In the genomic region with DNA sequence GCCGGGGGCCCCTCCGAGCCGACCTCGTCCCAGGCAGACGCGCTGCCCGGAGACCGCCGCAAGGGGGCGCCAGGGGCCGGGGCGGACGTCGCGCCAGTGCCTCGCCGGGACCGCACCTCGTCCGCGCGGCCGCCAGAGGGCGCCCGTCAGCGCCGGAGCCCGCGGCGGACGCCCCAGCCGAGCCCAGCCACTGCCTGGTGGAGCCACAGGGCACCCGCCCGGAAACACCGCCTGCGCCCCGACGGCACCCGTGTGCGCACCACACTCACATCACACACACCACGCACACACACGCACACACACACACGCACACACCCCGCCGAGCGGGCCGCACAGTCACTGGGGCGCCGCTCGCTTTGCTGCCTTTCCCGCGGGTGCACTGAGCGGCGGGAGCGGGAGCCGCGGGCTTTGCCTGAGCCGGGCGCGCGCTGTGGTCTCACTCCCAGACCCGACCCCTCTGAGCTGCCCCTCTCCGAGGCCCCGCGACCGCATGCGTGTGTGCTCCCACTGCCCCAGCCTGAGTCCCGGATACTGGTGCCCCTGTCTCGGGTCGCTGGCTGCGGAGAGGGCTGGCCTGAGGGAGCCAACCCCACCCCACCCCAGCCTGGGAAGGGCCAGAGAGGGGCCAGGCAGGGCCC, we compare ENCODE assay signal across 8 cellular contexts.
DNase-seq lines count a peak whose midpoint lies in the region; ATAC-seq lines count a peak whose summit lies in the region.

No MANE protein-coding gene starts in this region.

- H3K4me1 Mint-ChIP-seq in activated naive CD8-positive, alpha-beta T cell treated with anti-CD3 and anti-CD28 coated beads, Interleukin-2, amount 10 ng/mL, durations not matched to agents 7 days and 5 days = peaks cover 5% of the 10 kb centered on the region

- no peaks in the 10 kb centered on the region for H3K36me3 Mint-ChIP-seq in activated naive CD8-positive, alpha-beta T cell treated with anti-CD3 and anti-CD28 coated beads, Interleukin-2, amount 10 ng/mL, durations not matched to agents 7 days and 5 days

- no peaks in the 10 kb centered on the region for H3K9me3 Mint-ChIP-seq in activated naive CD8-positive, alpha-beta T cell treated with anti-CD3 and anti-CD28 coated beads, Interleukin-2, amount 10 ng/mL, durations not matched to agents 7 days and 5 days

- H3K27me3 Mint-ChIP-seq in activated naive CD8-positive, alpha-beta T cell treated with anti-CD3 and anti-CD28 coated beads, Interleukin-2, amount 10 ng/mL, durations not matched to agents 7 days and 5 days = peaks cover 27% of the 10 kb centered on the region

- ATAC-seq in GM18909 (IDR thresholded peaks at IDR 0.05; ENCODE audit: poor library complexity, unreplicated experiment) = peak; percentile 95
- ATAC-seq in HG03103 (IDR thresholded peaks at IDR 0.05; ENCODE audit: low read depth, unreplicated experiment) = peak; percentile 91
- peak; percentile 99 for ATAC-seq in activated naive CD8-positive, alpha-beta T cell treated with anti-CD3 and anti-CD28 coated beads, Interleukin-2, amount 10 ng/mL, durations not matched to agents 7 days and 5 days (ENCODE audit: low read depth)

- peak overlapping the region; percentile 60 for H3K4me3 Mint-ChIP-seq in activated naive CD8-positive, alpha-beta T cell treated with anti-CD3 and anti-CD28 coated beads, Interleukin-2, amount 10 ng/mL, durations not matched to agents 7 days and 5 days

- POLR2A ChIA-PET in activated naive CD8-positive, alpha-beta T cell treated with anti-CD3 and anti-CD28 coated beads, Interleukin-2, amount 10 ng/mL, durations not matched to agents 7 days and 5 days (lab: Charles Lee) = no interaction called here

- H3K27ac Mint-ChIP-seq in activated naive CD8-positive, alpha-beta T cell treated with anti-CD3 and anti-CD28 coated beads, Interleukin-2, amount 10 ng/mL, durations not matched to agents 7 days and 5 days = no peak overlapping the region

- DNase-seq in Ammon's horn (ENCODE audit: low spot score) = peak; percentile 62
- DNase-seq in NOMO-1 treated with dmso at 0.1 percent for 144 hours (lab: John Stamatoyannopoulos, UW; ENCODE audit: unreplicated experiment) = peak; percentile 11
- peak; percentile 89 for DNase-seq in activated naive CD8-positive, alpha-beta T cell treated with anti-CD3 and anti-CD28 coated beads, Interleukin-2, amount 10 ng/mL, durations not matched to agents 7 days and 5 days
- DNase-seq in hepatic stellate cell (ENCODE audit: low spot score) = peak; percentile 65
- peak; percentile 3 for DNase-seq in renal cortical epithelial cell (ENCODE audit: low read depth)
- no peak for DNase-seq in RKO (ENCODE audit: low spot score)
